In genomic region chrX:67787196-67787595, GRCh38 we compare ENCODE assay signal across 16 cellular contexts.
"Had no signal": no experiment of that assay in that cellular context is flagged by ENCODE, and none has a peak within 500 bp of the region (broad histone marks: within the 10 kb centered on the region; RNA-seq: fewer than 3 reads in every experiment).

No MANE protein-coding gene starts in this region.

- DNase-seq: activated CD4-positive, alpha-beta T cell treated with anti-CD3 and anti-CD28 coated beads for 36 hours; activated CD4-positive, alpha-beta T cell treated with anti-CD3 and anti-CD28 coated beads, Interleukin-2, amount 50 U/mL, for 48 hours; activated gamma-delta T cell treated with Interleukin-2 at 50 U/mL for 16 hours; amniotic stem cell; effector CD4-positive, alpha-beta T cell; hypothalamus; lower lobe of right lung; natural killer cell; right lobe of liver; stimulated activated CD4-positive, alpha-beta T cell treated with anti-CD3 and anti-CD28 coated beads, Interleukin-4, amount 100 ng/mL, for 24 hours; stomach; T-helper 2 cell; upper lobe of left lung had no signal

- H3K4me3 ChIP-seq: lower lobe of right lung, right lobe of liver, stomach, thoracic aorta, upper lobe of left lung had no signal

- H3K27ac ChIP-seq: lower lobe of right lung, neutrophil, parathyroid adenoma, right lobe of liver, stomach, thoracic aorta, upper lobe of left lung had no signal
